Comparison of ENCODE assay signal across 21 cellular contexts in the genomic region with DNA sequence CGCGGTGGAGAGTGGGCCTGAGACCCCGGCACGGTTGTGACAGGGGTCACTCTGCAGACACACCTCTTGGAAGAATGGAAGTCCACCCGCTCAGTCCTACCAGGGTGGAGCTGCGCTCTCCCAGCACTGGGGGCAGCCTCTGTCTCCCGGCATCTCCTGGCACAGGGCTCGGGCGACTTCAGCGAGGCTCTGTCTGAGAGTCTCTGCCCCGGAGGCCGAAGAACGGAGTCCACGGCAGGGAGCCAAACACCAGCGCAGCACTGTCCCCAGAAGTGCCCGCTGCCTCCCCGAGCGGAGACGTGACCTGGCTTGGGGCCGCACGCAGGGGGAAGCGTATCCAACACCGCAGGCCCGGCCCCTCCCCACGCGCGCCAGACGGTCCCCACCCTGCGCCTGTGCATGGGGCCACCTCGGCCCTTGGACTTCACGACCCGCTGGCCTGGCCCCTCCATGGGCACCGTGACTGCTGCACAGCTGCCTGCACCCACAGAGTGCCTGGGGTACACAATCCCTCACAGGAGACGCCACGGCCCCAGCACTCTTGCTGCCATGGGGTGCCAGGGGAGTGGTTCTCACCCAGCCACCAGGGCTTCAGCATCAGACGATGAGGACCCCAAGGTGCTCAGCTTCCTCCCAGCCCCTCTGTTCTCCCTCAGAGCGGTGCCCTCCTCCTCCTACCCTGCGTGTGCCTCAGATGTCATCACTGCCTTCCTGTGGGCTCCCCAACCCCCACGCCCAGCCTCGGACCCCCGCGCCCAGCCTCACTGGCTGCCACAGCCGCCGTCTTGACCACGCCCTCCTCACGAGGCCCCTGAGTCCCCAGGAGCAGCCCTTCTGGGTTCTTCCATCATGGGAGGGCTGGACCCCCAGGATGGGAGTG. TPM values are rescaled to one million over a fixed set of nuclear protein-coding genes. Genes with fewer than 3 reads are reported as not detected.
A peak's percentile ranks its signal among the peaks of the same experiment; 100 is the strongest.
DNase-seq lines count a peak whose midpoint lies in the region; ATAC-seq lines count a peak whose summit lies in the region.
"Had no signal": no experiment of that assay in that cellular context is flagged by ENCODE, and none has a peak within 500 bp of the region (broad histone marks: within the 10 kb centered on the region; RNA-seq: fewer than 3 reads in every experiment).

No MANE protein-coding gene starts in this region.

- peak overlapping the region in 3 of 11 experiments; percentile 17 to 60 (median 54); a peak in 3 of 22 replicates for H3K27ac ChIP-seq in BLaER1 treated with 17β-estradiol and CSF1 and Interleukin-3, amounts not matched to agents 10 nM and 100 nM
- H3K27ac ChIP-seq in right cardiac atrium (ENCODE audit: low read length), result no peak overlapping the region
- H3K27ac ChIP-seq: gastrocnemius medialis, right lobe of liver, thyroid gland had no signal

- 94% methylated on average over 46 of the region's 46 CpGs for WGBS in right cardiac atrium

- H3K27me3 ChIP-seq in BLaER1 treated with 17β-estradiol and CSF1 and Interleukin-3, amounts not matched to agents 10 nM and 100 nM, result peaks cover 0 to 23% (median 0%) of the 10 kb centered on the region in 11 experiments; a peak in 5 of 22 replicates
- H3K27me3 ChIP-seq in right cardiac atrium (ENCODE audit: control insufficient read depth, insufficient read depth), result no peaks in the 10 kb centered on the region
- H3K27me3 ChIP-seq: BE2C, gastrocnemius medialis, right lobe of liver, thyroid gland had no signal

- H3K4me1 ChIP-seq in BLaER1 treated with 17β-estradiol and CSF1 and Interleukin-3, amounts not matched to agents 10 nM and 100 nM, result peaks cover 50 to 95% (median 88%) of the 10 kb centered on the region in 10 experiments
- no peaks in the 10 kb centered on the region for H3K4me1 ChIP-seq in right cardiac atrium (ENCODE audit: control insufficient read depth, insufficient read depth, low read length)
- H3K4me1 ChIP-seq: BE2C, gastrocnemius medialis, right lobe of liver, thyroid gland had no signal

- peaks cover 0 to 87% (median 46%) of the 10 kb centered on the region in 11 experiments; a peak in 18 of 22 replicates for H4K20me1 ChIP-seq in BLaER1 treated with 17β-estradiol and CSF1 and Interleukin-3, amounts not matched to agents 10 nM and 100 nM

- intact Hi-C loops in right cardiac atrium (cut with DNase I), result no loop called here
- intact Hi-C loops in posterior cingulate gyrus (cut with DNase I), result no loop called here

- no peaks in the 10 kb centered on the region for H3K9me3 ChIP-seq in BLaER1 treated with 17β-estradiol and CSF1 and Interleukin-3, amounts not matched to agents 10 nM and 100 nM (replicated peaks in 1 of 11)
- H3K9me3 ChIP-seq in right cardiac atrium (ENCODE audit: control insufficient read depth, low read length), result no peaks in the 10 kb centered on the region
- H3K9me3 ChIP-seq: BE2C, gastrocnemius medialis, right lobe of liver, thyroid gland had no signal

- peak; percentile 30 for DNase-seq in activated CD4-positive, CD25-positive, alpha-beta regulatory T cell treated with anti-CD3 and anti-CD28 coated beads, Interleukin-2, amount 50 U/mL, for 72 hours
- no peak for DNase-seq in activated CD4-positive, CD25-positive, alpha-beta regulatory T cell (lab: John Stamatoyannopoulos, UW)
- DNase-seq in right cardiac atrium, result peak in 2 of 3 donors; percentile 44 to 47
- peak in 6 of 10 donors; percentile 5 to 79 (median 42) for DNase-seq in posterior cingulate gyrus
- no peak for DNase-seq in SK-N-DZ (ENCODE audit: low spot score)
- DNase-seq in COLO829 (ENCODE audit: low spot score), result no peak
- DNase-seq: Calu3; erythroblast; NCI-H1105; NCI-H524 treated with DMSO at 0.1 percent for 48 hours; SHP77 treated with DMSO at 0.1 percent for 48 hours; stimulated activated naive B cell treated with anti-CD40 and anti-IgM and Interleukin-4, amounts not matched to agents 10 μg/mL and 1 μg/mL and 100 μg/mL, for 72 hours; thyroid gland had no signal

- peak overlapping the region in 10 of 11 experiments; percentile 59 to 96 (median 87); a peak in 19 of 22 replicates for H3K4me2 ChIP-seq in BLaER1 treated with 17β-estradiol and CSF1 and Interleukin-3, amounts not matched to agents 10 nM and 100 nM

- peak overlapping the region in 2 of 10 experiments; percentile 22 to 47; a peak in 3 of 20 replicates for H3K4me3 ChIP-seq in BLaER1 treated with 17β-estradiol and CSF1 and Interleukin-3, amounts not matched to agents 10 nM and 100 nM
- H3K4me3 ChIP-seq in right cardiac atrium (ENCODE audit: low read length), result no peak overlapping the region
- H3K4me3 ChIP-seq: gastrocnemius medialis, right lobe of liver, thyroid gland had no signal

- H3K36me3 ChIP-seq in BLaER1 treated with 17β-estradiol and CSF1 and Interleukin-3, amounts not matched to agents 10 nM and 100 nM, result peaks cover 0 to under 1% (median 0%) of the 10 kb centered on the region in 11 experiments; a peak in 1 of 22 replicates
- H3K36me3 ChIP-seq: BE2C, gastrocnemius medialis, right lobe of liver, thyroid gland had no signal

- ATAC-seq in right cardiac atrium (no peak), GM19023 (IDR thresholded peaks at IDR 0.05; ENCODE audit: unreplicated experiment) (no peak)
- ATAC-seq: gastrocnemius medialis; right lobe of liver; stimulated activated naive B cell treated with anti-CD40 and anti-IgM and Interleukin-4, amounts not matched to agents 10 μg/mL and 1 μg/mL and 100 μg/mL, for 72 hours had no signal

- peak overlapping the region in 5 of 11 experiments; percentile 30 to 65 (median 54); a peak in 8 of 22 replicates for H3K9ac ChIP-seq in BLaER1 treated with 17β-estradiol and CSF1 and Interleukin-3, amounts not matched to agents 10 nM and 100 nM

RNA-seq across cellular contexts. Expression of a gene that starts 14.9 kb away (rescaled TPM):
- total RNA-seq in right cardiac atrium, result not detected
- polyA plus RNA-seq in right cardiac atrium, result not detected
- not detected in 2 replicates for polyA plus RNA-seq in SK-N-DZ (2014; cell fraction: cytosol; rRNA removed)
- not detected in 2 replicates for polyA plus RNA-seq in SK-N-DZ (2014; cell fraction: nucleus; rRNA removed)
- total RNA-seq: A172; gastrocnemius medialis; LHCN-M2; right lobe of liver; T-helper 1 cell treated with Interleukin-12 subunit alpha and Interleukin-12 subunit beta and Interleukin-4 antibody, amounts not matched to agents 30 ng/mL and 1 ng/mL, for 36 hours; thyroid gland had no signal

RNA-seq across cellular contexts. Expression of a gene that starts 26.8 kb away (rescaled TPM):
- 1 to 10 TPM; 4.9 to 5.6 (median 5.4) TPM for total RNA-seq in right cardiac atrium
- polyA plus RNA-seq in right cardiac atrium, result 6.8 TPM
- 25.1 and 29.9 TPM in 2 replicates for polyA plus RNA-seq in SK-N-DZ (2014; cell fraction: cytosol; rRNA removed)
- 68.9 and 148 TPM in 2 replicates for polyA plus RNA-seq in SK-N-DZ (2014; cell fraction: nucleus; rRNA removed)

Comparison
In these comparisons a context has a peak if more than half of its experiments do, and no peak if none do; other contexts are left out.
1. DNase-seq: peak in activated CD4-positive, CD25-positive, alpha-beta regulatory T cell treated with anti-CD3 and anti-CD28 coated beads, Interleukin-2, amount 50 U/mL, for 72 hours (single experiment), right cardiac atrium (2 of 3) and posterior cingulate gyrus (6 of 10); none in activated CD4-positive, CD25-positive, alpha-beta regulatory T cell (0 of 4), SK-N-DZ (single experiment) and COLO829 (single experiment).